Comparison of ENCODE assay signal across 1 cellular context in the genomic region with DNA sequence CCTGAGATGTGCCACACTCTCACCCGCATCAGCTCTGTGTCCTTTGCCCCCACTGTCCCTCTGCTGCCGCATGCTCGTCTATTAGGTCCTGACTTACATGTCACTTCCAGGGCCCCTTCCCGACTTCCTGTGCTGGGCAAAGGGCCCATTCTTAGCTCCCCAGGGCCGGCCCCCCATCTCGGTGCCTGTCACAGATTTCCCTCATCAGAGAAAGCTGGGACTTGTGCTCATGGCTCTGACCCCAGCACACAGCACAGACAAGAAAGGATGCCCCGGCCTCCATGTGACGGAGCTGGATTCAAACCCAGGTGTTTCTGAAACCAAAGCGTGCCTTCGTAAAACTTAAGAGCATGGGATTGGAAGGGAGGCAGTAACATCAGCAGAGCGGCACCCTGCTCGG.
TF ChIP-seq lines count a peak whose summit lies in the region.

No MANE protein-coding gene starts in this region.

TF ChIP-seq in H1, 55 proteins besides CTCF, POLR2A, EP300 and RAD21:
- TF ChIP-seq MAFK (IDR thresholded peaks at IDR 0.05; ENCODE audit: low read depth, low read length) (no peak), GABPA (IDR thresholded peaks at IDR 0.05; ENCODE audit: borderline replicate concordance, insufficient read depth, low read length) (no peak), KDM1A (IDR thresholded peaks at IDR 0.05; ENCODE audit: borderline replicate concordance, low read length) (no peak)
TF ChIP-seq in H1: peak in this region for 0.
